Comparison of ENCODE assay signal across 8 cellular contexts in the genomic region with DNA sequence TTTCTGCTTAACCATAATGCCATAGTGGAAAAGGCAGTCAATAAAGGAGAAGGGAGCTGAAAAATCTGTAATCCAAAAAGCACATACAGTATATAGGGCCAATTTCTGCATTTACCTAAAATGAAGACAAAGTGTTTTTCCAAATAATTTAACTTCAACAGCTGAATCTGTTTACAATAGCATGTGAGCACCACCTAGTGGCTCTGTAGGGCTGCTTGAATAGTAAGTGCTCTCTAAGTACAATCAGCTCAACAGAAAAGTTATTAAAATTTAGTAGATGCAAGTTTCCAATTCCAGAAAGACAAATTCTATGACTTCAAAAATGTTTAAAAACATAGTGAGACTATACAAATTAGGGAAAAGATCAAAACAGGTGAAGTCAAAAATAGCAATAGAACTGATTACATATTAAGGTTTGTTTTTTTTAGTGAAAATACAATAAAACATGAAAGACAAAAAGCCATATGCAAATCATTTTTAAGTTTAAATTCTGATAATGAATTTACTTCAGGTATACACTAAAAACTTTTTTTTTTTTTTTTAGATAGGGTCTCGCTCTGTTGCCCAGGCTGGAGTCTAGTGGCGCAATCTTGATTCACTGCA.
A peak's percentile ranks its signal among the peaks of the same experiment; 100 is the strongest.
DNase-seq lines count a peak whose midpoint lies in the region; ATAC-seq, FAIRE-seq and TF ChIP-seq lines count a peak whose summit lies in the region.

No MANE protein-coding gene starts in this region.

- H3K4me3 Mint-ChIP-seq in stimulated activated naive B cell treated with anti-CD40 and anti-IgM and Interleukin-4, amounts not matched to agents 10 μg/mL and 1 μg/mL and 100 μg/mL, for 72 hours = no peak overlapping the region

- H3K36me3 ChIP-seq in lower lobe of right lung = no peaks in the 10 kb centered on the region

- H3K9me3 ChIP-seq in lower lobe of right lung = no peaks in the 10 kb centered on the region

- FAIRE-seq in colon (lab: Jason Lieb, UNC) = peak; percentile 91

- no peak overlapping the region for H3K27ac Mint-ChIP-seq in stimulated activated naive B cell treated with anti-CD40 and anti-IgM and Interleukin-4, amounts not matched to agents 10 μg/mL and 1 μg/mL and 100 μg/mL, for 72 hours

- peak; percentile 85 for TF ChIP-seq CTCF in lower lobe of right lung (IDR thresholded peaks at IDR 0.05)

- H3K27me3 ChIP-seq in lower lobe of right lung (ENCODE audit: low read depth) = no peaks in the 10 kb centered on the region

- no peak overlapping the region for H3K4me3 ChIP-seq in lower lobe of right lung

- H3K4me1 ChIP-seq in lower lobe of right lung = no peaks in the 10 kb centered on the region

- ATAC-seq in lower lobe of right lung (peak; percentile 68 to 69), HG03521 (IDR thresholded peaks at IDR 0.05; ENCODE audit: unreplicated experiment) (no peak)
- peak; percentile 57 to 73 for ATAC-seq in stimulated activated naive B cell treated with anti-CD40 and anti-IgM and Interleukin-4, amounts not matched to agents 10 μg/mL and 1 μg/mL and 100 μg/mL, for 72 hours (replicated peaks)

- H3K9me3 Mint-ChIP-seq in stimulated activated naive B cell treated with anti-CD40 and anti-IgM and Interleukin-4, amounts not matched to agents 10 μg/mL and 1 μg/mL and 100 μg/mL, for 72 hours = no peaks in the 10 kb centered on the region

- peak; percentile 40 for DNase-seq in activated gamma-delta T cell treated with Interleukin-2 at 50 U/mL for 16 hours
- DNase-seq in activated gamma-delta T cell (lab: John Stamatoyannopoulos, UW) = no peak
- peak; percentile 37 to 47 for DNase-seq in NCI-H187 (lab: John Stamatoyannopoulos, UW)
- DNase-seq in T-helper 22 cell (ENCODE audit: low read depth) = peak; percentile 7
- peak; percentile 50 for DNase-seq in lower lobe of right lung
- peak; percentile 22 for DNase-seq in stimulated activated naive B cell treated with anti-CD40 and anti-IgM and Interleukin-4, amounts not matched to agents 10 μg/mL and 1 μg/mL and 100 μg/mL, for 72 hours

- no peak overlapping the region for H3K27ac ChIP-seq in lower lobe of right lung

- intact Hi-C loops in lower lobe of right lung (cut with DNase I) = no loop called here

- no peaks in the 10 kb centered on the region for H3K4me1 Mint-ChIP-seq in stimulated activated naive B cell treated with anti-CD40 and anti-IgM and Interleukin-4, amounts not matched to agents 10 μg/mL and 1 μg/mL and 100 μg/mL, for 72 hours

- peaks cover 0 to 13% of the 10 kb centered on the region in 2 donors for H3K27me3 Mint-ChIP-seq in stimulated activated naive B cell treated with anti-CD40 and anti-IgM and Interleukin-4, amounts not matched to agents 10 μg/mL and 1 μg/mL and 100 μg/mL, for 72 hours

- H3K36me3 Mint-ChIP-seq in stimulated activated naive B cell treated with anti-CD40 and anti-IgM and Interleukin-4, amounts not matched to agents 10 μg/mL and 1 μg/mL and 100 μg/mL, for 72 hours = no peaks in the 10 kb centered on the region
